13 cellular contexts compared by ENCODE assay signal in genomic region chr10:119898577-119898976, GRCh38. TPM values are rescaled to one million over a fixed set of nuclear protein-coding genes. Genes with fewer than 3 reads are reported as not detected.
DNase-seq lines count a peak whose midpoint lies in the region; ATAC-seq and TF ChIP-seq lines count a peak whose summit lies in the region.
"Had no signal": no experiment of that assay in that cellular context is flagged by ENCODE, and none has a peak within 500 bp of the region (broad histone marks: within the 10 kb centered on the region; RNA-seq: fewer than 3 reads in every experiment).

No MANE protein-coding gene starts in this region.

- H3K27me3 Mint-ChIP-seq in natural killer cell (ENCODE audit: low read depth in 2 of 2) = no peaks in the 10 kb centered on the region
- H3K27me3 Mint-ChIP-seq in natural killer cell treated with Interleukin-12 subunit alpha and Interleukin-12 subunit beta and Interleukin-15 and Interleukin-18, amount 100 ng/mL, for 72 hours = no peaks in the 10 kb centered on the region
- H3K27me3 Mint-ChIP-seq in activated T-helper 17 cell treated with anti-CD3 and anti-CD28 coated beads, Interleukin-2, amount 50 U/mL, for 72 hours = no peaks in the 10 kb centered on the region
- no peaks in the 10 kb centered on the region for H3K27me3 Mint-ChIP-seq in memory B cell

- DNase-seq in natural killer cell (no peak), memory B cell (ENCODE audit: low spot score in 2 of 2) (no peak), DMS53 (lab: John Stamatoyannopoulos, UW) (no peak), glomerular visceral epithelial cell (ENCODE audit: extremely low spot score) (no peak)
- no peak for DNase-seq in natural killer cell treated with Interleukin-12 subunit alpha and Interleukin-12 subunit beta and Interleukin-15 and Interleukin-18, amount 100 ng/mL, for 72 hours (ENCODE audit: low spot score)
- DNase-seq: DMS79 treated with DMSO at 0.1 percent for 48 hours, HFFc6, MM.1S, NCI-H1092 treated with DMSO at 0.1 percent for 48 hours, NCI-H1694, NCI-H510A treated with DMSO at 0.1 percent for 48 hours had no signal

- H3K36me3 Mint-ChIP-seq in natural killer cell (peaks cover 10% of the 10 kb centered on the region), memory B cell (peaks cover 10% of the 10 kb centered on the region)
- peaks cover 16% of the 10 kb centered on the region for H3K36me3 Mint-ChIP-seq in natural killer cell treated with Interleukin-12 subunit alpha and Interleukin-12 subunit beta and Interleukin-15 and Interleukin-18, amount 100 ng/mL, for 72 hours
- H3K36me3 Mint-ChIP-seq in activated T-helper 17 cell treated with anti-CD3 and anti-CD28 coated beads, Interleukin-2, amount 50 U/mL, for 72 hours (ENCODE audit: low read depth) = peaks cover 75% of the 10 kb centered on the region

- intact Hi-C loops in natural killer cell (cut with micrococcal nuclease) = no loop called here

- no peak for ATAC-seq in natural killer cell
- no peak for ATAC-seq in natural killer cell treated with Interleukin-12 subunit alpha and Interleukin-12 subunit beta and Interleukin-15 and Interleukin-18, amount 100 ng/mL, for 72 hours
- ATAC-seq in activated T-helper 17 cell treated with anti-CD3 and anti-CD28 coated beads, Interleukin-2, amount 50 U/mL, for 72 hours (replicated peaks) = no peak
- ATAC-seq in memory B cell (ENCODE audit: low read depth) = no peak
- ATAC-seq in GM19324 (IDR thresholded peaks at IDR 0.05; ENCODE audit: low FRiP score, unreplicated experiment) = no peak

- no peak overlapping the region for H3K4me3 Mint-ChIP-seq in natural killer cell
- H3K4me3 Mint-ChIP-seq in natural killer cell treated with Interleukin-12 subunit alpha and Interleukin-12 subunit beta and Interleukin-15 and Interleukin-18, amount 100 ng/mL, for 72 hours = no peak overlapping the region
- peak overlapping the region; percentile 4 for H3K4me3 Mint-ChIP-seq in activated T-helper 17 cell treated with anti-CD3 and anti-CD28 coated beads, Interleukin-2, amount 50 U/mL, for 72 hours
- H3K4me3 Mint-ChIP-seq in memory B cell = no peak overlapping the region
- H3K4me3 Mint-ChIP-seq: HFFc6 had no signal

- H3K27ac Mint-ChIP-seq in natural killer cell (peak overlapping the region; percentile 53 to 76), memory B cell (peak overlapping the region; percentile 28)
- H3K27ac Mint-ChIP-seq in natural killer cell treated with Interleukin-12 subunit alpha and Interleukin-12 subunit beta and Interleukin-15 and Interleukin-18, amount 100 ng/mL, for 72 hours = peak overlapping the region in 1 of 2 donors; percentile 65
- H3K27ac Mint-ChIP-seq in activated T-helper 17 cell treated with anti-CD3 and anti-CD28 coated beads, Interleukin-2, amount 50 U/mL, for 72 hours = no peak overlapping the region
- H3K27ac Mint-ChIP-seq: HFFc6 had no signal

- H3K9me3 Mint-ChIP-seq in natural killer cell (no peaks in the 10 kb centered on the region), memory B cell (no peaks in the 10 kb centered on the region)
- H3K9me3 Mint-ChIP-seq in natural killer cell treated with Interleukin-12 subunit alpha and Interleukin-12 subunit beta and Interleukin-15 and Interleukin-18, amount 100 ng/mL, for 72 hours = no peaks in the 10 kb centered on the region
- no peaks in the 10 kb centered on the region for H3K9me3 Mint-ChIP-seq in activated T-helper 17 cell treated with anti-CD3 and anti-CD28 coated beads, Interleukin-2, amount 50 U/mL, for 72 hours
- H3K9me3 Mint-ChIP-seq: HFFc6 had no signal

- no peak for TF ChIP-seq CTCF in natural killer cell (IDR thresholded peaks at IDR 0.05)

- H3K4me1 Mint-ChIP-seq in natural killer cell = peaks cover 45 to 49% of the 10 kb centered on the region in 2 donors
- H3K4me1 Mint-ChIP-seq in natural killer cell treated with Interleukin-12 subunit alpha and Interleukin-12 subunit beta and Interleukin-15 and Interleukin-18, amount 100 ng/mL, for 72 hours (ENCODE audit: low read depth in 2 of 2) = peaks cover 38 to 50% of the 10 kb centered on the region in 2 donors
- H3K4me1 Mint-ChIP-seq in activated T-helper 17 cell treated with anti-CD3 and anti-CD28 coated beads, Interleukin-2, amount 50 U/mL, for 72 hours = peaks cover 47% of the 10 kb centered on the region
- H3K4me1 Mint-ChIP-seq in memory B cell = peaks cover 38% of the 10 kb centered on the region

RNA-seq across cellular contexts. Expression of gene SEC23IP, which starts 6.0 kb away (rescaled TPM):
- total RNA-seq in natural killer cell = 10 to 100 TPM; 45.1 to 54.5 (median 49.4) TPM
- total RNA-seq in natural killer cell treated with Interleukin-12 subunit alpha and Interleukin-12 subunit beta and Interleukin-15 and Interleukin-18, amount 100 ng/mL, for 72 hours = 10 to 100 TPM; 77.7 to 98.7 TPM
- 10 to 100 TPM; 53.9 to 97.4 TPM for total RNA-seq in activated T-helper 17 cell treated with anti-CD3 and anti-CD28 coated beads, Interleukin-2, amount 50 U/mL, for 72 hours

RNA-seq across cellular contexts. Expression of gene MCMBP, which starts 25.9 kb away (rescaled TPM):
- total RNA-seq in natural killer cell = 10 to 100 TPM; 26.4 to 39.2 (median 28.6) TPM
- 100 to 1,000 TPM; 120 to 134 TPM for total RNA-seq in natural killer cell treated with Interleukin-12 subunit alpha and Interleukin-12 subunit beta and Interleukin-15 and Interleukin-18, amount 100 ng/mL, for 72 hours
- 10 to 100 TPM; 61.2 to 98.8 TPM for total RNA-seq in activated T-helper 17 cell treated with anti-CD3 and anti-CD28 coated beads, Interleukin-2, amount 50 U/mL, for 72 hours
